In genomic region chrX:137565318-137565904, GRCh38 we compare ENCODE assay signal across 8 cellular contexts. TPM values are rescaled to one million over a fixed set of nuclear protein-coding genes. Genes with fewer than 3 reads are reported as not detected.
DNase-seq lines count a peak whose midpoint lies in the region; ATAC-seq and TF ChIP-seq lines count a peak whose summit lies in the region.

No MANE protein-coding gene starts in this region.

- intact Hi-C loops in CD8-positive, alpha-beta T cell (cut with DNase I, micrococcal nuclease): no loop called here

- no peaks in the 10 kb centered on the region for H3K36me3 Mint-ChIP-seq in CD8-positive, alpha-beta T cell
- H3K36me3 Mint-ChIP-seq in T-helper 17 cell (ENCODE audit: low read depth) (no peaks in the 10 kb centered on the region), glutamatergic neuron (ENCODE audit: unreplicated experiment) (no peaks in the 10 kb centered on the region)

- no peak overlapping the region for H3K27ac Mint-ChIP-seq in CD8-positive, alpha-beta T cell
- H3K27ac Mint-ChIP-seq in T-helper 17 cell (no peak overlapping the region), glutamatergic neuron (ENCODE audit: unreplicated experiment) (no peak overlapping the region)

- POLR2A ChIA-PET in CD8-positive, alpha-beta T cell (lab: Charles Lee): no interaction called here

- no peaks in the 10 kb centered on the region for H3K9me3 ChIP-seq in CD8-positive, alpha-beta T cell (ENCODE audit: low read length)
- H3K9me3 ChIP-seq in T-helper 17 cell (ENCODE audit: control insufficient read depth, low read length, poor library complexity, severe bottlenecking) (no peaks in the 10 kb centered on the region), parathyroid adenoma (ENCODE audit: control insufficient read depth, low read length) (no peaks in the 10 kb centered on the region)

- H3K27me3 Mint-ChIP-seq in CD8-positive, alpha-beta T cell (ENCODE audit: low read depth): peaks cover 45% of the 10 kb centered on the region
- peaks cover 42% of the 10 kb centered on the region for H3K27me3 Mint-ChIP-seq in T-helper 17 cell
- peaks cover 12% of the 10 kb centered on the region for H3K27me3 Mint-ChIP-seq in glutamatergic neuron (ENCODE audit: unreplicated experiment)

- no peak overlapping the region for H3K27ac ChIP-seq in CD8-positive, alpha-beta T cell (ENCODE audit: low read depth, low read length)
- no peak overlapping the region for H3K27ac ChIP-seq in parathyroid adenoma

- peaks cover 15% of the 10 kb centered on the region for H3K27me3 ChIP-seq in CD8-positive, alpha-beta T cell (ENCODE audit: insufficient read depth, low read length)
- H3K27me3 ChIP-seq in parathyroid adenoma (ENCODE audit: control insufficient read depth, insufficient read depth, low read length): peaks cover 11% of the 10 kb centered on the region

- ATAC-seq in CD8-positive, alpha-beta T cell: no peak
- ATAC-seq in T-helper 17 cell (no peak), HG02973 (IDR thresholded peaks at IDR 0.05; ENCODE audit: unreplicated experiment) (no peak), HG03520 (IDR thresholded peaks at IDR 0.05; ENCODE audit: unreplicated experiment) (no peak)

- H3K4me1 Mint-ChIP-seq in CD8-positive, alpha-beta T cell (ENCODE audit: low read depth): peaks cover 17% of the 10 kb centered on the region
- H3K4me1 Mint-ChIP-seq in T-helper 17 cell (peaks cover 4% of the 10 kb centered on the region), glutamatergic neuron (ENCODE audit: low read depth, unreplicated experiment) (peaks cover 3% of the 10 kb centered on the region)

- DNase-seq in CD8-positive, alpha-beta T cell: no peak
- DNase-seq in T-helper 17 cell (no peak), glutamatergic neuron (no peak), RKO (ENCODE audit: low spot score) (no peak), NCI-H69 (lab: John Stamatoyannopoulos, UW) (no peak)

- H3K9ac ChIP-seq in parathyroid adenoma: no peak overlapping the region

- H3K4me1 ChIP-seq in CD8-positive, alpha-beta T cell (ENCODE audit: insufficient read depth, low read length): peaks cover 3% of the 10 kb centered on the region
- H3K4me1 ChIP-seq in parathyroid adenoma: no peaks in the 10 kb centered on the region

- H3K4me3 Mint-ChIP-seq in CD8-positive, alpha-beta T cell: peak overlapping the region; percentile 49
- peak overlapping the region; percentile 1 for H3K4me3 Mint-ChIP-seq in T-helper 17 cell
- H3K4me3 Mint-ChIP-seq in glutamatergic neuron (ENCODE audit: unreplicated experiment): peak overlapping the region; percentile 89

- no peak for TF ChIP-seq CTCF in CD8-positive, alpha-beta T cell (IDR thresholded peaks at IDR 0.05)
- TF ChIP-seq CTCF in glutamatergic neuron (IDR thresholded peaks at IDR 0.05; ENCODE audit: partially characterized antibody, unreplicated experiment): no peak
- TF ChIP-seq CTCF in parathyroid adenoma (IDR thresholded peaks at IDR 0.05): no peak

- no peak overlapping the region for H3K4me3 ChIP-seq in CD8-positive, alpha-beta T cell (ENCODE audit: low read depth, low read length)
- peak overlapping the region; percentile 61 for H3K4me3 ChIP-seq in parathyroid adenoma (ENCODE audit: low read depth, low read length)

- H3K36me3 ChIP-seq in CD8-positive, alpha-beta T cell (ENCODE audit: insufficient read depth, low read length): no peaks in the 10 kb centered on the region
- H3K36me3 ChIP-seq in parathyroid adenoma (ENCODE audit: control insufficient read depth, insufficient read depth, low read length): no peaks in the 10 kb centered on the region

- H3K4me2 ChIP-seq in parathyroid adenoma (ENCODE audit: low read length): peak overlapping the region; percentile 79

- H3K79me2 ChIP-seq in parathyroid adenoma: no peaks in the 10 kb centered on the region

- H3K9me3 Mint-ChIP-seq in CD8-positive, alpha-beta T cell: no peaks in the 10 kb centered on the region
- H3K9me3 Mint-ChIP-seq in glutamatergic neuron (ENCODE audit: unreplicated experiment): peaks cover 7% of the 10 kb centered on the region

- CTCF ChIA-PET in CD8-positive, alpha-beta T cell (lab: Charles Lee): no interaction called here

- H2AFZ ChIP-seq in parathyroid adenoma: peak overlapping the region; percentile 53

RNA-seq across cellular contexts. Expression of gene ZIC3, which starts 0.5 kb away (rescaled TPM):
- total RNA-seq in CD8-positive, alpha-beta T cell: not detected
- total RNA-seq in T-helper 17 cell (not detected), glutamatergic neuron (ENCODE audit: unreplicated experiment) (0.69 TPM)

Comparison
In these comparisons a context has a peak if more than half of its experiments do, and no peak if none do; other contexts are left out.
1. H3K4me3 Mint-ChIP-seq: peak in every context shown above with its lines; median percentile 89 in glutamatergic neuron; 49 in CD8-positive, alpha-beta T cell; 1 in T-helper 17 cell.